Comparison of ENCODE assay signal across 16 cellular contexts in the genomic region with DNA sequence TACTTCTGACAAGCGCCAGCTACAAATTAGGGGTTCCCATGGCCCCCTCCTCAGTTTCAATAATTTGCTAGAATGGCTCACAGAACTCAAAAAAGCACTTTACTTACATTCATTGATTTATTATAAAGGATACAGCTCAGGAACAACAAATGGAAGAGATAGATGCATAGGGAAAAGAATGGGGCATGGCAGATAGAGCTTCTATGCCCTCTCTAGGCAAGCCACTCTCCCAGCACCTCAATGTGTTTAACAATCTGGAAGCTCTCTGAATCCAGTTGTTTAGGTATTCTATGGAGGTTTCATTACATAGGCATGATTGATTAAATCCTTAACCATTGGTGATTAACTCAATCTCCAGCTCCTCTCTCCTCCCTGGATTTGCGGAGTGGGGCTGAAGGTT.
DNase-seq lines count a peak whose midpoint lies in the region; FAIRE-seq and TF ChIP-seq lines count a peak whose summit lies in the region.
"Had no signal": no experiment of that assay in that cellular context is flagged by ENCODE, and none has a peak within 500 bp of the region (broad histone marks: within the 10 kb centered on the region; RNA-seq: fewer than 3 reads in every experiment).

No MANE protein-coding gene starts in this region.

- H3K79me2 ChIP-seq in H1 (ENCODE audit: control insufficient read depth in 1 of 2, insufficient read depth in 2 of 2, low read length in 2 of 2) (no peaks in the 10 kb centered on the region), neural progenitor cell (ENCODE audit: low read depth) (no peaks in the 10 kb centered on the region)

- no peak for TF ChIP-seq POLR2A in H1 (IDR thresholded peaks at IDR 0.05; ENCODE audit: control extremely low read depth in 1 of 2, low read depth in 2 of 2, low read length in 2 of 2)

- H2AK5ac ChIP-seq in H1 (ENCODE audit: low read depth, low read length) = no peak overlapping the region

- H2AFZ ChIP-seq in H1 (ENCODE audit: low read length) = no peak overlapping the region
- H2AFZ ChIP-seq in neural progenitor cell (replicated peaks) = peak overlapping the region; percentile 70

- H3K4me2 ChIP-seq in H1 (ENCODE audit: insufficient read depth in 1 of 2, low read depth in 2 of 2, low read length in 2 of 2) (no peak overlapping the region), neural progenitor cell (peak overlapping the region; percentile 5)

- H2BK15ac ChIP-seq in H1 (ENCODE audit: low read length) = no peak overlapping the region

- H3K4me1 Mint-ChIP-seq in neural progenitor cell = no peaks in the 10 kb centered on the region
- H3K4me1 Mint-ChIP-seq: activated B cell treated with CpG ODN at 0.5 μM for 24 hours had no signal

- no peaks in the 10 kb centered on the region for H3K4me1 ChIP-seq in H1 (replicated peaks in 1 of 4; ENCODE audit: control insufficient read depth in 3 of 4, insufficient read depth in 4 of 4, low read length in 3 of 4)
- peaks cover 6% of the 10 kb centered on the region for H3K4me1 ChIP-seq in neural progenitor cell
- H3K4me1 ChIP-seq in tibial artery = no peaks in the 10 kb centered on the region

- 90% methylated on average over 2 of the region's 2 CpGs; no CpG with 5 or more reads in 1 of the 2 experiments for WGBS in H1 (ENCODE audit: extremely low coverage in 1 of 2, insufficient coverage in 1 of 2, insufficient read length in 1 of 2, insufficient replicate concordance in 2 of 2, low coverage in 1 of 2, low lambda C conversion rate in 2 of 2, missing lambda C conversion rate in 1 of 2), 2 experiments

- H3K4me3 ChIP-seq in H1 (ENCODE audit: extremely low read depth in 1 of 4, insufficient read depth in 2 of 4, low read depth in 3 of 4, low read length in 4 of 4) (no peak overlapping the region), neural progenitor cell (no peak overlapping the region), tibial artery (no peak overlapping the region)

- CTCF ChIA-PET in H1 (lab: Charles Lee; ENCODE audit: partially characterized antibody) = interaction anchor here (0.7 to 2.3 kb wide), 10 partner anchors 10 to 566 kb away, joined by 3 to 11 read pairs (median 4); no protein-coding TSS in a partner anchor

- H4K91ac ChIP-seq in H1 (replicated peaks; ENCODE audit: insufficient read length, low read length) = no peak overlapping the region

- TF ChIP-seq RAD21 in H1 (IDR thresholded peaks at IDR 0.05 in 1 of 2, conservative IDR thresholded peaks at IDR 0.05 in 1 of 2; ENCODE audit: low read depth in 2 of 2, low read length in 2 of 2) = peak; percentile 14 to 34; a peak in 3 of 4 replicates

- no peak overlapping the region for H4K5ac ChIP-seq in H1 (ENCODE audit: insufficient read length, low read depth, low read length)

- no peak overlapping the region for H4K8ac ChIP-seq in H1 (ENCODE audit: extremely low read depth, insufficient read depth, low read length)

- no peak overlapping the region for H2BK5ac ChIP-seq in H1 (ENCODE audit: low read depth, low read length)

- POLR2A ChIA-PET in H1 (lab: Charles Lee; ENCODE audit: partially characterized antibody) = no interaction called here

- H3K9me3 Mint-ChIP-seq in neural progenitor cell = peaks cover 3% of the 10 kb centered on the region

- H3K18ac ChIP-seq in H1 (ENCODE audit: extremely low read depth, low read length) = no peak overlapping the region

- H3K27me3 ChIP-seq in H1 (replicated peaks in 1 of 4; ENCODE audit: control insufficient read depth in 3 of 4, extremely low read depth in 1 of 4, insufficient read depth in 3 of 4, low read length in 3 of 4) = no peaks in the 10 kb centered on the region
- no peaks in the 10 kb centered on the region for H3K27me3 ChIP-seq in neural progenitor cell
- no peaks in the 10 kb centered on the region for H3K27me3 ChIP-seq in tibial artery

- FAIRE-seq in H1 (lab: Jason Lieb, UNC) = no peak
- FAIRE-seq: RCC 7860 had no signal

- no peak overlapping the region for H3K56ac ChIP-seq in H1 (replicated peaks; ENCODE audit: insufficient read length, low read depth, low read length)

- H3K27me3 Mint-ChIP-seq in neural progenitor cell (ENCODE audit: insufficient read depth, low read depth) = no peaks in the 10 kb centered on the region

- TF ChIP-seq EP300 in H1 (IDR thresholded peaks at IDR 0.05; ENCODE audit: borderline replicate concordance in 1 of 2, low read depth in 2 of 2, low read length in 2 of 2) = no peak

- H3K27ac ChIP-seq in H1 (ENCODE audit: low read depth, low read length) (no peak overlapping the region), neural progenitor cell (no peak overlapping the region), tibial artery (no peak overlapping the region)

- H3F3A ChIP-seq in neural progenitor cell (ENCODE audit: low read depth) = no peaks in the 10 kb centered on the region

- H3K9ac ChIP-seq in H1 (replicated peaks in 1 of 4; ENCODE audit: extremely low read depth in 1 of 4, low read depth in 3 of 4, low read length in 3 of 4) (no peak overlapping the region), neural progenitor cell (no peak overlapping the region)

- H3K79me1 ChIP-seq in H1 (ENCODE audit: low read depth, low read length) = no peaks in the 10 kb centered on the region

- no peak overlapping the region for H3K4ac ChIP-seq in H1 (replicated peaks; ENCODE audit: insufficient read length, low read depth, low read length)

- no peak overlapping the region for H3K23ac ChIP-seq in H1 (ENCODE audit: insufficient read length)

- DNase-seq in NCI-H146 (lab: John Stamatoyannopoulos, UW) (peak; percentile 1), NCI-H146 treated with DMSO at 0.1 percent for 48 hours (lab: John Stamatoyannopoulos, UW; ENCODE audit: unreplicated experiment) (no peak), NCI-H69 (lab: John Stamatoyannopoulos, UW) (peak; percentile 18), H1 (ENCODE audit: low read depth in 1 of 2, low spot score in 2 of 2) (no peak), neural progenitor cell (ENCODE audit: low spot score) (peak; percentile 12), RPMI8226 (no peak), tibial artery (no peak)
- no peak for DNase-seq in stimulated activated naive CD4-positive, alpha-beta T cell (lab: John Stamatoyannopoulos, UW)
- DNase-seq: activated B cell treated with CpG ODN at 0.5 μM for 24 hours; COR-L47; kidney glomerular epithelial cell; NCI-H1694; NCI-H524 treated with DMSO at 0.1 percent for 48 hours; posterior cingulate gyrus; stimulated activated CD4-positive, alpha-beta T cell treated with anti-CD3 and anti-CD28 coated beads, Interleukin-15, amount 100 ng/mL, for 24 hours had no signal

- no peak overlapping the region for H2BK20ac ChIP-seq in H1 (ENCODE audit: low read length)

- no peak overlapping the region for H2BK12ac ChIP-seq in H1 (ENCODE audit: low read depth, low read length)

- H3K23me2 ChIP-seq in H1 (ENCODE audit: low read depth, low read length) = no peaks in the 10 kb centered on the region; the same call in 1 of the 2 replicates

- H3K36me3 ChIP-seq in H1 (ENCODE audit: control insufficient read depth in 2 of 4, insufficient read depth in 4 of 4, low read length in 3 of 4) (no peaks in the 10 kb centered on the region; a peak in 1 of 8 replicates), neural progenitor cell (no peaks in the 10 kb centered on the region), tibial artery (no peaks in the 10 kb centered on the region)

- no peak overlapping the region for H3K4me3 Mint-ChIP-seq in neural progenitor cell
- H3K4me3 Mint-ChIP-seq: activated B cell treated with CpG ODN at 0.5 μM for 24 hours had no signal

- H3K14ac ChIP-seq in H1 (ENCODE audit: insufficient read length) = no peak overlapping the region

- no peak for TF ChIP-seq CTCF in H1 (IDR thresholded peaks at IDR 0.05; ENCODE audit: control extremely low read depth in 1 of 3, insufficient read depth in 1 of 3, low read depth in 1 of 3, low read length in 3 of 3)
- TF ChIP-seq CTCF in neural progenitor cell (IDR thresholded peaks at IDR 0.05) = no peak
- no peak for TF ChIP-seq CTCF in tibial artery (IDR thresholded peaks at IDR 0.05)

- H3K9me3 ChIP-seq in H1 (ENCODE audit: insufficient read depth in 2 of 2, low read depth in 1 of 2, low read length in 1 of 2) = no peaks in the 10 kb centered on the region
- no peaks in the 10 kb centered on the region for H3K9me3 ChIP-seq in neural progenitor cell (ENCODE audit: low read depth)
- no peaks in the 10 kb centered on the region for H3K9me3 ChIP-seq in tibial artery

- intact Hi-C loops in tibial artery (cut with DNase I; ENCODE audit: low total_unique reads) = no loop called here

- no peak overlapping the region for H3K27ac Mint-ChIP-seq in neural progenitor cell
- H3K27ac Mint-ChIP-seq: activated B cell treated with CpG ODN at 0.5 μM for 24 hours had no signal

- no peaks in the 10 kb centered on the region for H4K20me1 ChIP-seq in H1 (replicated peaks in 1 of 2; ENCODE audit: control insufficient read depth in 1 of 2, insufficient read depth in 2 of 2, low read length in 2 of 2)
- H4K20me1 ChIP-seq in neural progenitor cell (ENCODE audit: low read depth) = no peaks in the 10 kb centered on the region

- no peak overlapping the region for H2BK120ac ChIP-seq in H1 (replicated peaks; ENCODE audit: low read depth, low read length)

- no peaks in the 10 kb centered on the region for H3K36me3 Mint-ChIP-seq in neural progenitor cell

TF ChIP-seq in H1, 55 proteins besides CTCF, POLR2A, EP300 and RAD21 (continues in another document):
- TF ChIP-seq BCL11A (IDR thresholded peaks at IDR 0.05; ENCODE audit: low read depth in 2 of 2, low read length in 2 of 2) (no peak), RNF2 (IDR thresholded peaks at IDR 0.05; ENCODE audit: borderline replicate concordance, low read depth, low read length, missing control alignments, poor library complexity, severe bottlenecking) (no peak), SP4 (IDR thresholded peaks at IDR 0.05; ENCODE audit: low read length) (no peak), JUN (IDR thresholded peaks at IDR 0.05; ENCODE audit: low read depth, low read length) (no peak), MAX (IDR thresholded peaks at IDR 0.05) (no peak), RFX5 (IDR thresholded peaks at IDR 0.05; ENCODE audit: borderline replicate concordance, low read depth, low read length) (no peak), CEBPB (IDR thresholded peaks at IDR 0.05; ENCODE audit: low read depth, low read length) (no peak), SRF (IDR thresholded peaks at IDR 0.05; ENCODE audit: low read depth, low read length) (no peak), SUZ12 (IDR thresholded peaks at IDR 0.05; ENCODE audit: low read length) (no peak)
- TF ChIP-seq, protein P1, sequence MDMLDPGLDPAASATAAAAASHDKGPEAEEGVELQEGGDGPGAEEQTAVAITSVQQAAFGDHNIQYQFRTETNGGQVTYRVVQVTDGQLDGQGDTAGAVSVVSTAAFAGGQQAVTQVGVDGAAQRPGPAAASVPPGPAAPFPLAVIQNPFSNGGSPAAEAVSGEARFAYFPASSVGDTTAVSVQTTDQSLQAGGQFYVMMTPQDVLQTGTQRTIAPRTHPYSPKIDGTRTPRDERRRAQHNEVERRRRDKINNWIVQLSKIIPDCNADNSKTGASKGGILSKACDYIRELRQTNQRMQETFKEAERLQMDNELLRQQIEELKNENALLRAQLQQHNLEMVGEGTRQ (IDR thresholded peaks at IDR 0.05; ENCODE audit: low read length) = no peak

Comparison
In these comparisons a context has a peak if more than half of its experiments do, and no peak if none do; other contexts are left out.
1. DNase-seq: peak in NCI-H146 (single experiment), NCI-H69 (single experiment) and neural progenitor cell (single experiment); none in NCI-H146 treated with DMSO at 0.1 percent for 48 hours (single experiment), H1 (0 of 2), RPMI8226 (single experiment), stimulated activated naive CD4-positive, alpha-beta T cell (0 of 6) and tibial artery (0 of 2).